19 cellular contexts compared by ENCODE assay signal in genomic region chr4:8362483-8362882, GRCh38.
DNase-seq lines count a peak whose midpoint lies in the region; ATAC-seq and TF ChIP-seq lines count a peak whose summit lies in the region.
"Had no signal": no experiment of that assay in that cellular context is flagged by ENCODE, and none has a peak within 500 bp of the region (broad histone marks: within the 10 kb centered on the region; RNA-seq: fewer than 3 reads in every experiment).

No MANE protein-coding gene starts in this region.

- H3K9me3 ChIP-seq in breast epithelium = no peaks in the 10 kb centered on the region

- H3K36me3 ChIP-seq in breast epithelium = no peaks in the 10 kb centered on the region
- H3K36me3 ChIP-seq: HAP-1 had no signal

- H3K27ac Mint-ChIP-seq in MCF 10A (ENCODE audit: low read depth, unreplicated experiment) = no peak overlapping the region
- H3K27ac Mint-ChIP-seq: CD8-positive, alpha-beta T cell had no signal

- no peak for TF ChIP-seq POLR2A in breast epithelium (IDR thresholded peaks at IDR 0.05)

- TF ChIP-seq CTCF in MCF 10A (IDR thresholded peaks at IDR 0.05; ENCODE audit: unreplicated experiment) = no peak
- no peak for TF ChIP-seq CTCF in breast epithelium (IDR thresholded peaks at IDR 0.05)

- ATAC-seq in activated CD4-positive, CD25-positive, alpha-beta regulatory T cell treated with anti-CD3 and anti-CD28 coated beads, Interleukin-2, amount 50 U/mL, for 24 hours = no peak
- ATAC-seq: CD8-positive, alpha-beta T cell had no signal

- peaks cover 12% of the 10 kb centered on the region for H3K4me1 Mint-ChIP-seq in MCF 10A (ENCODE audit: insufficient read depth, unreplicated experiment)

- H3K27me3 Mint-ChIP-seq in MCF 10A (ENCODE audit: insufficient read depth, unreplicated experiment) = no peaks in the 10 kb centered on the region

- H3K4me3 Mint-ChIP-seq in MCF 10A (ENCODE audit: unreplicated experiment) = no peak overlapping the region
- H3K4me3 Mint-ChIP-seq: CD8-positive, alpha-beta T cell had no signal

- DNase-seq in MCF 10A (ENCODE audit: unreplicated experiment) (peak; percentile 6), breast epithelium (ENCODE audit: low spot score in 2 of 2) (no peak), T1000 (lab: John Stamatoyannopoulos, UW) (peak; percentile 32), islet precursor cell (peak; percentile 53), activated gamma-delta T cell treated with Interleukin-2 at 50 U/mL for 16 hours (no peak), superior temporal gyrus (ENCODE audit: extremely low spot score) (no peak)
- DNase-seq in stimulated activated CD4-positive, alpha-beta T cell treated with anti-CD3 and anti-CD28 coated beads, Interleukin-2, amount 100 ng/mL, for 48 hours = no peak
- DNase-seq: CD8-positive, alpha-beta T cell; DMS79 treated with DMSO at 0.1 percent for 48 hours; NCI-H1417 treated with DMSO at 0.1 percent for 48 hours; NCI-H1930; NCI-H446 treated with DMSO at 0.1 percent for 48 hours; NCI-H748 treated with DMSO at 0.1 percent for 48 hours; Right ventricle myocardium superior had no signal

- H3K4me3 ChIP-seq in breast epithelium = no peak overlapping the region
- H3K4me3 ChIP-seq: BLaER1, HAP-1, SK-N-MC had no signal

- no peak overlapping the region for H3K27ac ChIP-seq in breast epithelium
- H3K27ac ChIP-seq: 22Rv1, BLaER1, SK-N-MC had no signal

- peaks cover 0 to 7% of the 10 kb centered on the region in 2 donors for H3K4me1 ChIP-seq in breast epithelium

- POLR2A ChIA-PET in MCF 10A (lab: Yijun Ruan, JAX) = no interaction called here

- BruUV-seq in MCF 10A (replicated peaks; lab: Mats Ljungman, UMichigan) = no TSS peak

- intact Hi-C loops in MCF 10A (cut with micrococcal nuclease) (no loop called here), breast epithelium (cut with DNase I; ENCODE audit: low total_unique reads) (no loop called here)

- no peaks in the 10 kb centered on the region for H3K9me3 Mint-ChIP-seq in MCF 10A (ENCODE audit: unreplicated experiment)

- H3K36me3 Mint-ChIP-seq in MCF 10A (ENCODE audit: insufficient read depth, unreplicated experiment) = peaks cover 6% of the 10 kb centered on the region

- CTCF ChIA-PET in MCF 10A (lab: Yijun Ruan, JAX) = interaction anchor here (0.5 to 0.6 kb wide), 2 partner anchors 156 to 522 kb away, joined by 3 read pairs; no protein-coding TSS in a partner anchor

- no peaks in the 10 kb centered on the region for H3K27me3 ChIP-seq in breast epithelium
- H3K27me3 ChIP-seq: BLaER1 had no signal

Comparison
In these comparisons a context has a peak if more than half of its experiments do, and no peak if none do; other contexts are left out.
1. DNase-seq: peak in MCF 10A (single experiment), T1000 (single experiment) and islet precursor cell (single experiment); none in breast epithelium (0 of 2), activated gamma-delta T cell treated with Interleukin-2 at 50 U/mL for 16 hours (single experiment), stimulated activated CD4-positive, alpha-beta T cell treated with anti-CD3 and anti-CD28 coated beads, Interleukin-2, amount 100 ng/mL, for 48 hours (0 of 2) and superior temporal gyrus (single experiment).